ENCODE assay signal across 11 cellular contexts in the genomic region with DNA sequence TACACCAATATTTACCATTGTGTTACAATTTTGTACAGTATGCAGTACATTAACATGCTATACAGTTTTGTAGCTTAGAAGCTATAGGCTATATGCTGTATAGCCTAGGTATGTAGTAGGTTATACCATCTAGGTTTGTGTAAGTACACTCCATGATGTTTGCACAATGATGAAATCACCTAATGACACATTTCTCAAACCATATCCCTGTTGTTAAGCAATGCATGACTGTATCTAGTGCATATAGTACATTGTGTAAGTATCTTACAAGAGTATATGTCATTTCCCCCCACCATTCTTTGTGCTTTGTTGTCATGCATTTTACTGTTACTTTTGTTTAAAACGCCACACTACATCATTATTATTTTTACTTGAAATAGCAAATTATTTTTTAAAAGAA.
A peak's percentile ranks its signal among the peaks of the same experiment; 100 is the strongest.
DNase-seq lines count a peak whose midpoint lies in the region; FAIRE-seq and TF ChIP-seq lines count a peak whose summit lies in the region.
"Had no signal": no experiment of that assay in that cellular context is flagged by ENCODE, and none has a peak within 500 bp of the region (broad histone marks: within the 10 kb centered on the region; RNA-seq: fewer than 3 reads in every experiment).

No MANE protein-coding gene starts in this region.

- no peaks in the 10 kb centered on the region for H3K79me2 ChIP-seq in SK-N-SH (ENCODE audit: insufficient read depth)

- intact Hi-C loops in uterus (cut with DNase I; ENCODE audit: low total_unique reads), result no loop called here

- WGBS in SK-N-SH (ENCODE audit: low lambda C conversion rate), result 85% methylated on average over 1 of the region's 1 CpG
- WGBS in tibial nerve, 2 donors, result 73 to 75% methylated on average over 1 of the region's 1 CpG

- H3K9me3 ChIP-seq in SK-N-SH, result no peaks in the 10 kb centered on the region
- H3K9me3 ChIP-seq in tibial nerve, result no peaks in the 10 kb centered on the region
- H3K9me3 ChIP-seq in uterus, result no peaks in the 10 kb centered on the region
- H3K9me3 ChIP-seq: vagina had no signal

- H3K9me2 ChIP-seq in SK-N-SH, result no peaks in the 10 kb centered on the region

- TF ChIP-seq EP300 in SK-N-SH (IDR thresholded peaks at IDR 0.05; ENCODE audit: borderline replicate concordance in 1 of 2, low read depth in 1 of 2, low read length in 1 of 2) (no peak), tibial nerve (IDR thresholded peaks at IDR 0.05) (no peak)

- TF ChIP-seq CTCF in RWPE1 (conservative IDR thresholded peaks at IDR 0.05; ENCODE audit: low read depth) (no peak), fibroblast of pulmonary artery (IDR thresholded peaks at IDR 0.05; ENCODE audit: low read length, missing control alignments) (no peak), SK-N-SH (IDR thresholded peaks at IDR 0.05) (no peak), tibial nerve (IDR thresholded peaks at IDR 0.05) (no peak), uterus (IDR thresholded peaks at IDR 0.05) (no peak)

- no peak overlapping the region for H3K27ac ChIP-seq in RWPE1
- H3K27ac ChIP-seq in SK-N-SH (ENCODE audit: low read depth in 2 of 2, low read length in 1 of 2), result no peak overlapping the region
- H3K27ac ChIP-seq in tibial nerve, result no peak overlapping the region
- no peak overlapping the region for H3K27ac ChIP-seq in uterus
- H3K27ac ChIP-seq: vagina had no signal

- H3K4me1 ChIP-seq in SK-N-SH (ENCODE audit: control insufficient read depth in 1 of 2, insufficient read depth in 2 of 2, low read depth in 1 of 2, low read length in 1 of 2) (no peaks in the 10 kb centered on the region), tibial nerve (peaks cover 0 to 4% (median 0%) of the 10 kb centered on the region in 4 donors), uterus (no peaks in the 10 kb centered on the region)
- H3K4me1 ChIP-seq: vagina had no signal

- H2AFZ ChIP-seq in SK-N-SH (ENCODE audit: low read depth), result no peak overlapping the region

- H3F3A ChIP-seq in SK-N-SH (replicated peaks; ENCODE audit: insufficient read depth), result no peaks in the 10 kb centered on the region

- no peak for TF ChIP-seq RAD21 in SK-N-SH (IDR thresholded peaks at IDR 0.05; ENCODE audit: low read length)

- no peak for TF ChIP-seq POLR2A in tibial nerve (IDR thresholded peaks at IDR 0.05)
- TF ChIP-seq POLR2A in uterus (IDR thresholded peaks at IDR 0.05), result no peak

- H3K27me3 ChIP-seq in SK-N-SH (ENCODE audit: insufficient read depth) (no peaks in the 10 kb centered on the region), tibial nerve (peaks cover 0 to 3% of the 10 kb centered on the region in 2 donors), uterus (no peaks in the 10 kb centered on the region)
- H3K27me3 ChIP-seq: vagina had no signal

- no peaks in the 10 kb centered on the region for H3K36me3 ChIP-seq in SK-N-SH (replicated peaks in 1 of 2; ENCODE audit: control insufficient read depth in 1 of 2, insufficient read depth in 2 of 2, low read length in 1 of 2)
- no peaks in the 10 kb centered on the region for H3K36me3 ChIP-seq in tibial nerve
- H3K36me3 ChIP-seq in uterus, result no peaks in the 10 kb centered on the region
- H3K36me3 ChIP-seq: vagina had no signal

- H3K4me3 ChIP-seq in fibroblast of pulmonary artery (replicated peaks; ENCODE audit: low read depth, low read length) (no peak overlapping the region), SK-N-SH (ENCODE audit: low read depth in 2 of 2, low read length in 1 of 2) (no peak overlapping the region), tibial nerve (no peak overlapping the region), uterus (no peak overlapping the region)
- H3K4me3 ChIP-seq: vagina had no signal

- CTCF ChIA-PET in RWPE1 (lab: Yijun Ruan, JAX), result no interaction called here
- CTCF ChIA-PET in SK-N-SH (lab: Yijun Ruan, JAX), result interaction anchor here (0.8 to 13.7 kb wide), 2 partner anchors 19 to 20 kb away, joined by 3 to 109 read pairs; no protein-coding TSS in a partner anchor

- POLR2A ChIA-PET in RWPE1 (lab: Yijun Ruan, JAX; ENCODE audit: low non-redundant PET), result no interaction called here
- POLR2A ChIA-PET in SK-N-SH (lab: Yijun Ruan, JAX), result no interaction called here

- H3K4me2 ChIP-seq in SK-N-SH, result no peak overlapping the region

- H3K9ac ChIP-seq in SK-N-SH, result no peak overlapping the region

- DNase-seq in DMS53 (lab: John Stamatoyannopoulos, UW) (peak; percentile 98), HTR-8/SVneo (ENCODE audit: insufficient read length, low spot score) (no peak), RWPE1 (ENCODE audit: low spot score) (peak; percentile 62), fibroblast of pulmonary artery (ENCODE audit: low read depth) (peak; percentile 78), medulla oblongata (ENCODE audit: extremely low spot score) (no peak), SK-N-SH (no peak), tibial nerve (ENCODE audit: low spot score in 2 of 2) (no peak), uterus (no peak)
- DNase-seq: activated B cell treated with CpG ODN at 0.5 μM for 24 hours, NCI-H446 treated with DMSO at 0.1 percent for 48 hours had no signal

- no peaks in the 10 kb centered on the region for H4K20me1 ChIP-seq in SK-N-SH (ENCODE audit: insufficient read depth)

- peak; percentile 49 for FAIRE-seq in HTR-8/SVneo (lab: Jason Lieb, UNC)

TF ChIP-seq in SK-N-SH, 30 proteins besides CTCF, POLR2A, EP300 and RAD21:
- TF ChIP-seq MXI1 (IDR thresholded peaks at IDR 0.05; ENCODE audit: low read depth, low read length), result no peak

Comparison
In these comparisons a context has a peak if more than half of its experiments do, and no peak if none do; other contexts are left out.
1. DNase-seq: peak in DMS53 (single experiment), RWPE1 (single experiment) and fibroblast of pulmonary artery (single experiment); none in HTR-8/SVneo (single experiment), medulla oblongata (single experiment), SK-N-SH (single experiment), tibial nerve (0 of 2) and uterus (0 of 2).